12 cellular contexts compared by ENCODE assay signal in the genomic region with DNA sequence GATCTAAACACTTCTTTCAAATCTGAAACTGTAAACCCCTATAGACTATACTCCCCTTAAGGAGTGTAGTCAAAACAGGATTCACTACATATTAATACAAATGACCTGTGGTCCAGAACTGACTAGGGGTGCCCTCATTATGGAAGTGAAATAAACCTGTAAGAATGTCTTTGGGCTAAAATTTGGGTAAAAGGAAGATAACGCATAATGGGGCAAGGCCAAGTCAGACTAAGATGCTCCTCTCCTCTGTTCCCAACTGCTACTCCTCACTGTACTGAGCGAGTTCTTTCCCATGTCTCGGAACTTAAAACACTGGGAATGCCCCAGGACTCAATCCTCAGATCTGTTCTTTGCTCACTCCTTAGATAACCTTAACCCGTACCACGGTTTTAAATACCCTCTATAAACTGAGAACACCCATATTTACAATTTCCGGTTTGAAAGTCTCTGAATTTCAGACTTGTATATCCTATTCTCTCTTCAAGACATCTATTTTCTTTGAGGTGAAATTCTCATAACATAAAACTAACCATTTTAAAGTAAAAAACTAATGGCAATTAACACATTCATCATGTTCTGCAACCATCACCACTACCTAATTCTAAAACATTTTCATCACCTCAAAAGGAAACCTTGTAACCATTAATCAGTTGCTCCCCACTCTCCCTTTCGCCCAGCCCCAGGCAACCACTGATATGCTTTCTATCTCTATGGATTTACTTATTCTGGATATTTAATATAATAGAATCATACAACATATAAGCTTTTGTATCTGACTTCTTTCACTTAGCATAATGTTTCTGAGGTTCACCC. TPM values are rescaled to one million over a fixed set of nuclear protein-coding genes. Genes with fewer than 3 reads are reported as not detected.
DNase-seq lines count a peak whose midpoint lies in the region; ATAC-seq lines count a peak whose summit lies in the region.
"Had no signal": no experiment of that assay in that cellular context is flagged by ENCODE, and none has a peak within 500 bp of the region (broad histone marks: within the 10 kb centered on the region; RNA-seq: fewer than 3 reads in every experiment).

No MANE protein-coding gene starts in this region.

- DNase-seq in activated naive CD4-positive, alpha-beta T cell treated with anti-CD3 and anti-CD28 coated beads for 36 hours: no peak
- DNase-seq in central memory CD8-positive, alpha-beta T cell (ENCODE audit: low spot score in 2 of 2): no peak
- DNase-seq in COLO829 (ENCODE audit: low spot score): no peak
- no peak for DNase-seq in posterior vena cava (ENCODE audit: low spot score)
- DNase-seq: GF-D8, KBM-7, NCI-H1436 had no signal

- intact Hi-C loops in activated naive CD4-positive, alpha-beta T cell treated with anti-CD3 and anti-CD28 coated beads for 36 hours (cut with micrococcal nuclease): no loop called here
- intact Hi-C loops in posterior vena cava (cut with DNase I): no loop called here

- H3K4me1 Mint-ChIP-seq in activated naive CD4-positive, alpha-beta T cell treated with anti-CD3 and anti-CD28 coated beads, Interleukin-2, amount 50 U/mL, for 24 hours: peaks cover 81% of the 10 kb centered on the region
- peaks cover 64% of the 10 kb centered on the region for H3K4me1 Mint-ChIP-seq in activated naive CD4-positive, alpha-beta T cell treated with anti-CD3 and anti-CD28 coated beads for 36 hours (ENCODE audit: low read depth)
- peaks cover 62% of the 10 kb centered on the region for H3K4me1 Mint-ChIP-seq in central memory CD8-positive, alpha-beta T cell

- peak overlapping the region; percentile 5 for H3K4me3 Mint-ChIP-seq in activated naive CD4-positive, alpha-beta T cell treated with anti-CD3 and anti-CD28 coated beads, Interleukin-2, amount 50 U/mL, for 24 hours
- H3K4me3 Mint-ChIP-seq in activated naive CD4-positive, alpha-beta T cell treated with anti-CD3 and anti-CD28 coated beads for 36 hours: no peak overlapping the region
- H3K4me3 Mint-ChIP-seq in central memory CD8-positive, alpha-beta T cell: peak overlapping the region; percentile 9

- no peaks in the 10 kb centered on the region for H3K27me3 Mint-ChIP-seq in activated naive CD4-positive, alpha-beta T cell treated with anti-CD3 and anti-CD28 coated beads, Interleukin-2, amount 50 U/mL, for 24 hours
- H3K27me3 Mint-ChIP-seq in activated naive CD4-positive, alpha-beta T cell treated with anti-CD3 and anti-CD28 coated beads for 36 hours (ENCODE audit: low read depth): no peaks in the 10 kb centered on the region
- no peaks in the 10 kb centered on the region for H3K27me3 Mint-ChIP-seq in central memory CD8-positive, alpha-beta T cell

- CTCF ChIA-PET in activated naive CD4-positive, alpha-beta T cell treated with anti-CD3 and anti-CD28 coated beads for 36 hours (lab: Charles Lee): no interaction called here

- H3K27ac Mint-ChIP-seq in activated naive CD4-positive, alpha-beta T cell treated with anti-CD3 and anti-CD28 coated beads, Interleukin-2, amount 50 U/mL, for 24 hours: no peak overlapping the region
- H3K27ac Mint-ChIP-seq in activated naive CD4-positive, alpha-beta T cell treated with anti-CD3 and anti-CD28 coated beads for 36 hours: no peak overlapping the region
- peak overlapping the region; percentile 84 for H3K27ac Mint-ChIP-seq in central memory CD8-positive, alpha-beta T cell (ENCODE audit: low read depth)

- ATAC-seq in HG03442 (IDR thresholded peaks at IDR 0.05; ENCODE audit: unreplicated experiment) (peak; percentile 28), GM18873 (IDR thresholded peaks at IDR 0.05; ENCODE audit: low FRiP score, unreplicated experiment) (no peak), HG02678 (IDR thresholded peaks at IDR 0.05; ENCODE audit: unreplicated experiment) (no peak)
- ATAC-seq in central memory CD8-positive, alpha-beta T cell (replicated peaks; ENCODE audit: extremely low read depth, poor library complexity, severe bottlenecking): no peak
- ATAC-seq: A549 had no signal

- no peaks in the 10 kb centered on the region for H3K9me3 Mint-ChIP-seq in activated naive CD4-positive, alpha-beta T cell treated with anti-CD3 and anti-CD28 coated beads, Interleukin-2, amount 50 U/mL, for 24 hours
- no peaks in the 10 kb centered on the region for H3K9me3 Mint-ChIP-seq in activated naive CD4-positive, alpha-beta T cell treated with anti-CD3 and anti-CD28 coated beads for 36 hours
- no peaks in the 10 kb centered on the region for H3K9me3 Mint-ChIP-seq in central memory CD8-positive, alpha-beta T cell

- peaks cover 1% of the 10 kb centered on the region for H3K36me3 Mint-ChIP-seq in activated naive CD4-positive, alpha-beta T cell treated with anti-CD3 and anti-CD28 coated beads, Interleukin-2, amount 50 U/mL, for 24 hours
- peaks cover 3% of the 10 kb centered on the region for H3K36me3 Mint-ChIP-seq in activated naive CD4-positive, alpha-beta T cell treated with anti-CD3 and anti-CD28 coated beads for 36 hours (ENCODE audit: low read depth)
- H3K36me3 Mint-ChIP-seq in central memory CD8-positive, alpha-beta T cell (ENCODE audit: insufficient read depth): peaks cover 9% of the 10 kb centered on the region

RNA-seq across cellular contexts. Expression of gene THAP12, which starts 4.0 kb away (rescaled TPM):
- 10 to 100 TPM; 39.4 to 40.6 TPM for total RNA-seq in activated naive CD4-positive, alpha-beta T cell treated with anti-CD3 and anti-CD28 coated beads for 36 hours
- total RNA-seq in posterior vena cava: 10 to 100 TPM; 37.7 to 39.0 TPM

RNA-seq across cellular contexts. Expression of gene GVQW3, which starts 4.2 kb away (rescaled TPM):
- total RNA-seq in activated naive CD4-positive, alpha-beta T cell treated with anti-CD3 and anti-CD28 coated beads for 36 hours: 1 to 10 TPM; 1.7 to 2.1 TPM
- 1 to 10 TPM; 1.2 to 1.9 TPM for total RNA-seq in posterior vena cava
